8 cellular contexts compared by ENCODE assay signal in the genomic region with DNA sequence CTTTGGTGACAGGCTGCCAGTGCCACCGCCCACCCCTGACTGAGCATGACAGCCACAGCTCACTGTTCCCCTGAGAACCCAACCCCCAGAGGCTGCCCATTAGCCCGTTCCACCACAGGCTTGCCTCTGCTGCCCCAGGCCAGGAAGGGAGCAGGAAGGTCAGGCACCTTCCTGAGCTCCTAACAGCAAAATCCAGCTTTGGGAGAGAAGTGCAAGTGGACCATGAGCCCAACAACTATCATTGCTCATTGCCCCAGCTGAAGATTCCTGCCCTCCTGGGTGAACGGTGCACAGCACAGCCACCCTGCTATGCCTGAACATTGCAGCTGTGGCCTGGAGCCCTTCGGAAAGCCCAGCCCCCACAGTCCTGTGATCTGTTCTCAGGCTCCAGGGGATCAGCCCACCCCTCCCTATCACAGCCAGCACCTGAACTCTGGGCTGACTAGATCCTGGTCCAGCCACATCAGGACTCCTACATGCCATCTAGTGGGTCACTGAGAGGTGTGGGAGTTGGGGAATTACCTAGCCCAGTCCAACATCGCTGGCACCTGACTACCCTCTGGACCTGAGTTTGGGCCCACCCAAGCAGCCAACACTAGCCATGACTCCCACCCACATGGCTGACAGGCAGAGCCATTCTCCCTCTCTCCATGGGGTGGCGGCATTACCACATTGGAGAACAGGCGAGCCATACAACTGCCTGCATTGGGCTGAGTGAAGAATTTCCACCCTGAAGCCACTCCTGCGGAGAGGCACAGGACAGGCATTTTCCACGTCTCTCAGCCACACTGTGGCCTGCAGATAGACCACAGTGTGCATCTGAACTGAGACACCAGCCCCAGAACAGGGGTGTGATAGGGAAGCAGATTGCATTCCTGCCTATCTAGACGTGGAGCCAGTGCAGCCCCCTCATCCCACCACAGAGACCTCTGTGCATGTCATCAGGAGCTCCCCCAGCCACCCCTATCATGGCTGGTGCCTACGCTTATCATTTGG. TPM values are rescaled to one million over a fixed set of nuclear protein-coding genes. Genes with fewer than 3 reads are reported as not detected.
DNase-seq lines count a peak whose midpoint lies in the region; ATAC-seq and TF ChIP-seq lines count a peak whose summit lies in the region.

No MANE protein-coding gene starts in this region.

- DNase-seq in Calu3 = peak; percentile 97
- DNase-seq in NB4 (ENCODE audit: low read depth) = peak; percentile 88
- peak; percentile 36 for DNase-seq in activated CD4-positive, alpha-beta T cell treated with anti-CD3 and anti-CD28 coated beads for 1 hour
- peak; percentile 47 for DNase-seq in cerebellar cortex (ENCODE audit: low spot score)
- peak; percentile 64 for DNase-seq in kidney tubule cell (ENCODE audit: low spot score)
- DNase-seq in stimulated activated CD4-positive, alpha-beta T cell treated with anti-CD3 and anti-CD28 coated beads, Interleukin-1b, Interleukin-23, amount 100 ng/mL, for 48 hours = peak; percentile 67
- no peak for DNase-seq in OCI-M2 (lab: John Stamatoyannopoulos, UW; ENCODE audit: unreplicated experiment)

- CTCF ChIA-PET in Calu3 (lab: Charles Lee) = interaction anchor here (0.6 to 1.5 kb wide), 15 partner anchors 9 to 1547 kb away, joined by 3 to 16 read pairs (median 4); no protein-coding TSS in a partner anchor

- no peaks in the 10 kb centered on the region for H3K36me3 Mint-ChIP-seq in Calu3 (ENCODE audit: insufficient read depth, unreplicated experiment)

- intact Hi-C loops in Calu3 (cut with micrococcal nuclease; ENCODE audit: unreplicated experiment) = loop anchor here (1.0 to 2.0 kb wide), 3 partner anchors 14 to 317 kb away; no protein-coding TSS in a partner anchor

- peaks cover 61% of the 10 kb centered on the region for H3K27me3 Mint-ChIP-seq in Calu3 (ENCODE audit: unreplicated experiment)

- peak; percentile 99 for TF ChIP-seq CTCF in Calu3 (IDR thresholded peaks at IDR 0.05; ENCODE audit: unreplicated experiment)
- peak; percentile 98 for TF ChIP-seq CTCF in NB4 (IDR thresholded peaks at IDR 0.05; ENCODE audit: low read depth, low read length)

- no peak overlapping the region for H3K27ac Mint-ChIP-seq in Calu3 (ENCODE audit: unreplicated experiment)

- no peak overlapping the region for H3K4me3 ChIP-seq in NB4 (ENCODE audit: low read depth, low read length)

- BruUV-seq in Calu3 (replicated peaks; lab: Mats Ljungman, UMichigan) = no TSS peak

- no peak for TF ChIP-seq POLR2A in NB4 (IDR thresholded peaks at IDR 0.05; ENCODE audit: extremely low read depth, insufficient read length)

- H3K4me3 Mint-ChIP-seq in Calu3 (ENCODE audit: low read depth, unreplicated experiment) = no peak overlapping the region

- peaks cover 11% of the 10 kb centered on the region for H3K4me1 Mint-ChIP-seq in Calu3 (ENCODE audit: low read depth, unreplicated experiment)

- H3K9me3 Mint-ChIP-seq in Calu3 (ENCODE audit: low read depth, unreplicated experiment) = no peaks in the 10 kb centered on the region

- peak; percentile 82 for ATAC-seq in GM21576 (IDR thresholded peaks at IDR 0.05; ENCODE audit: unreplicated experiment)

RNA-seq across cellular contexts. Expression of gene ANTXRL, which starts 58.4 kb away (rescaled TPM):
- not detected in 2 replicates for total RNA-seq in Calu3 (2022)
